25 cellular contexts compared by ENCODE assay signal in the genomic region with DNA sequence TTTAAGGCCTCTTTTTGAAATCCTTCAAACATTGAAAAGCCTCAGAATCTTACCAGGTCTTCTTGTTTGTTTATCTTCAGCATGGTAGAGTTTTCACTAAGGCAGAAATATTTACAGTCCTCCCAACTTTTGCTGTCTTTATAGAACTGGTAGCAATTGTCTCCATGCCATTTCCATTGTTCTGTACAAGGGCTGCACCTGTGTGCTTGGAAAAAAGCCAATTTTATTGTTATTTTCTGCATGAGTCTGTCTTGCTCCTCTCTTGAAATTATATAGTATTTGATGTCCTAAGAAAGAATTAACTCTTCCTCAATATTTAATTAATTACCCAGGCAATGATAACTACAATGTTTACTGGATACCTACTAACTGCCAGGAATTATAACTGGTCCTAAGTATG. TPM values are rescaled to one million over a fixed set of nuclear protein-coding genes. Genes with fewer than 3 reads are reported as not detected.
"Had no signal": no experiment of that assay in that cellular context is flagged by ENCODE, and none has a peak within 500 bp of the region (broad histone marks: within the 10 kb centered on the region; RNA-seq: fewer than 3 reads in every experiment).

No MANE protein-coding gene starts in this region.

- H3K9me3 ChIP-seq: gastrocnemius medialis, mucosa of descending colon, spleen, tibial artery, upper lobe of right lung, vagina had no signal

- H3K36me3 ChIP-seq: gastrocnemius medialis, tibial artery, upper lobe of right lung, vagina had no signal

- H3K4me1 ChIP-seq: gastrocnemius medialis, tibial artery, upper lobe of right lung, vagina had no signal

- DNase-seq: dorsolateral prefrontal cortex; effector CD8-positive, alpha-beta T cell; gastrocnemius medialis; islet precursor cell; mucosa of descending colon; naive thymus-derived CD8-positive, alpha-beta T cell; posterior cingulate gyrus; spleen; stimulated activated CD4-positive, alpha-beta T cell treated with anti-CD3 and anti-CD28 coated beads, Interleukin-15, amount 100 ng/mL, for 24 hours; stimulated activated CD4-positive, alpha-beta T cell treated with anti-CD3 and anti-CD28 coated beads, Interleukin-1b, Interleukin-23, amount 100 ng/mL, for 48 hours; stimulated activated CD4-positive, alpha-beta T cell treated with anti-CD3 and anti-CD28 coated beads, Interleukin-4, amount 100 ng/mL, for 24 hours; tibial artery; upper lobe of right lung had no signal

- H3K27me3 ChIP-seq: gastrocnemius medialis, spleen, tibial artery, upper lobe of right lung, vagina had no signal

- H3K27ac ChIP-seq: dorsolateral prefrontal cortex, spleen, tibial artery, upper lobe of right lung, vagina had no signal

- ATAC-seq: esophagus mucosa; gastrocnemius medialis; left lobe of liver; mucosa of descending colon; naive thymus-derived CD8-positive, alpha-beta T cell; sciatic nerve; stimulated activated memory B cell treated with anti-CD40 and anti-IgM and Interleukin-4, amounts not matched to agents 10 μg/mL and 1 μg/mL and 100 μg/mL, for 72 hours; upper lobe of right lung had no signal

- H3K4me3 ChIP-seq: dorsolateral prefrontal cortex, gastrocnemius medialis, mucosa of descending colon, spleen, tibial artery, upper lobe of right lung, vagina had no signal

RNA-seq across cellular contexts. Expression of gene CLEC1A, which starts 23.3 kb away (rescaled TPM):
- total RNA-seq: fibroblast of lung; naive thymus-derived CD8-positive, alpha-beta T cell; osteocyte had no signal
- polyA plus RNA-seq: naive thymus-derived CD8-positive, alpha-beta T cell; neural cell had no signal

RNA-seq across cellular contexts. Expression of gene CLEC9A, which starts 45.0 kb away (rescaled TPM):
- total RNA-seq: esophagus mucosa; fibroblast of lung; gastrocnemius medialis; left lobe of liver; lower leg skin; naive thymus-derived CD8-positive, alpha-beta T cell; osteocyte; pulmonary artery endothelial cell; skeletal muscle tissue; temporal lobe; vagina had no signal
- polyA plus RNA-seq: fibroblast of lung; naive thymus-derived CD8-positive, alpha-beta T cell; neural cell had no signal

RNA-seq across cellular contexts. Expression of gene CLEC7A, which starts 54.5 kb away (rescaled TPM):
- total RNA-seq: fibroblast of lung; naive thymus-derived CD8-positive, alpha-beta T cell; osteocyte had no signal
- polyA plus RNA-seq: neural cell had no signal
